ENCODE assay signal across 1 cellular context in genomic region chr20:62825288-62825993, GRCh38.
TF ChIP-seq lines count a peak whose summit lies in the region.

No MANE protein-coding gene starts in this region.

TF ChIP-seq in IMR-90, 13 proteins besides CTCF, POLR2A, EP300 and RAD21:
- TF ChIP-seq MAFK (IDR thresholded peaks at IDR 0.05; ENCODE audit: low read depth, low read length) (no peak), RCOR1 (IDR thresholded peaks at IDR 0.05; ENCODE audit: insufficient replicate concordance, low read length) (no peak), NFE2L2 (IDR thresholded peaks at IDR 0.05; ENCODE audit: low read depth, low read length) (no peak), RFX5 (IDR thresholded peaks at IDR 0.05; ENCODE audit: low read depth, low read length) (no peak)
